20 cellular contexts compared by ENCODE assay signal in the genomic region with DNA sequence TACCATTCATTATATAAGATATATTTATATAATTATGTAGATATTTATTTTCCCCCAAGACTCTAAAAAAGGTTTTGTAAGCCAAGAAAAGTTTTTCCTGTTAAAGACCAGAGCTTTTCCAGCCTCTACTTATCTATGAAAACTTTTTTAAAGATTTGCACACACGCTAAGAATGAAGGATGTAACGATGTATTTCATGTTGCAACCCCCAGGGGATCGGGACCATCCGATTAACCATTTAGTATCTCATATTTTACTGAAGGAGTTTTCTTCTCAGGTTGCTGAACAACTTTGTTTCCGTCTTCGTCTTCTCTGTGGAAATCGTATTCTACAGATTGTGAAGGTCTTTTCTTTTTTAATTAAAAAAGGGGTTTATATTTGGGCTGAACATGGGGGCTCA.
A peak's percentile ranks its signal among the peaks of the same experiment; 100 is the strongest.
DNase-seq lines count a peak whose midpoint lies in the region; ATAC-seq and TF ChIP-seq lines count a peak whose summit lies in the region.
"Had no signal": no experiment of that assay in that cellular context is flagged by ENCODE, and none has a peak within 500 bp of the region (broad histone marks: within the 10 kb centered on the region; RNA-seq: fewer than 3 reads in every experiment).

No MANE protein-coding gene starts in this region.

- POLR2A ChIA-PET in SK-N-SH (lab: Yijun Ruan, JAX) = no interaction called here

- CTCF ChIA-PET in SK-N-SH (lab: Yijun Ruan, JAX) = no interaction called here

- no peak overlapping the region for H2AFZ ChIP-seq in SK-N-SH (ENCODE audit: low read depth)

- H3K36me3 ChIP-seq in SK-N-SH (replicated peaks in 1 of 2; ENCODE audit: control insufficient read depth in 1 of 2, insufficient read depth in 2 of 2, low read length in 1 of 2) = peaks cover 0 to 10% of the 10 kb centered on the region in 2 experiments
- no peaks in the 10 kb centered on the region for H3K36me3 ChIP-seq in ascending aorta
- H3K36me3 ChIP-seq in subcutaneous abdominal adipose tissue (ENCODE audit: control insufficient read depth in 5 of 5, insufficient read depth in 5 of 5, low read length in 5 of 5) = no peaks in the 10 kb centered on the region
- H3K36me3 ChIP-seq in colonic mucosa = no peaks in the 10 kb centered on the region
- H3K36me3 ChIP-seq: right lobe of liver, transverse colon had no signal

- peaks cover 34% of the 10 kb centered on the region for H3F3A ChIP-seq in SK-N-SH (replicated peaks; ENCODE audit: insufficient read depth)

- H3K9me2 ChIP-seq in SK-N-SH = no peaks in the 10 kb centered on the region

- ATAC-seq in SK-N-SH treated with all-trans-retinoic acid at 6 μM for 48 hours = no peak
- no peak for ATAC-seq in GM21786 (IDR thresholded peaks at IDR 0.05; ENCODE audit: unreplicated experiment)
- ATAC-seq: effector memory CD8-positive, alpha-beta T cell; left lobe of liver; T-cell had no signal

- peaks cover 0 to 20% of the 10 kb centered on the region in 2 experiments; a peak in 2 of 4 replicates for H3K4me1 ChIP-seq in SK-N-SH (ENCODE audit: control insufficient read depth in 1 of 2, insufficient read depth in 2 of 2, low read depth in 1 of 2, low read length in 1 of 2)
- peaks cover 0 to 15% of the 10 kb centered on the region in 2 donors for H3K4me1 ChIP-seq in ascending aorta
- peaks cover 0 to 6% (median 3%) of the 10 kb centered on the region in 5 donors for H3K4me1 ChIP-seq in subcutaneous abdominal adipose tissue (ENCODE audit: control insufficient read depth in 5 of 5, insufficient read depth in 5 of 5, low read length in 5 of 5)
- H3K4me1 ChIP-seq in colonic mucosa = no peaks in the 10 kb centered on the region
- H3K4me1 ChIP-seq: right lobe of liver had no signal

- no peak for TF ChIP-seq RAD21 in SK-N-SH (IDR thresholded peaks at IDR 0.05; ENCODE audit: low read length)

- peak; percentile 24; the same call in 1 of the 2 replicates for TF ChIP-seq CTCF in SK-N-SH (IDR thresholded peaks at IDR 0.05)
- TF ChIP-seq CTCF in ascending aorta (IDR thresholded peaks at IDR 0.05) = no peak
- TF ChIP-seq CTCF in fibroblast of pulmonary artery (IDR thresholded peaks at IDR 0.05; ENCODE audit: low read length, missing control alignments) = peak; percentile 8
- no peak for TF ChIP-seq CTCF in colonic mucosa (IDR thresholded peaks at IDR 0.05)

- no peak for TF ChIP-seq EP300 in SK-N-SH (IDR thresholded peaks at IDR 0.05; ENCODE audit: borderline replicate concordance in 1 of 2, low read depth in 1 of 2, low read length in 1 of 2)

- H3K4me3 ChIP-seq in SK-N-SH (ENCODE audit: low read depth in 2 of 2, low read length in 1 of 2) = peak overlapping the region; percentile 46 to 85; a peak in 3 of 4 replicates
- peak overlapping the region; percentile 31 for H3K4me3 ChIP-seq in ascending aorta
- peak overlapping the region; percentile 54 for H3K4me3 ChIP-seq in fibroblast of pulmonary artery (replicated peaks; ENCODE audit: low read depth, low read length)
- peak overlapping the region; percentile 0 to 61 (median 33) for H3K4me3 ChIP-seq in subcutaneous abdominal adipose tissue (ENCODE audit: low read depth in 1 of 5, low read length in 5 of 5)
- no peak overlapping the region for H3K4me3 ChIP-seq in colonic mucosa
- H3K4me3 ChIP-seq: right lobe of liver, transverse colon had no signal

- H3K9me3 ChIP-seq in SK-N-SH (no peaks in the 10 kb centered on the region), ascending aorta (no peaks in the 10 kb centered on the region), subcutaneous abdominal adipose tissue (ENCODE audit: control insufficient read depth in 5 of 5, low read length in 5 of 5) (no peaks in the 10 kb centered on the region), colonic mucosa (no peaks in the 10 kb centered on the region)
- H3K9me3 ChIP-seq: right lobe of liver, transverse colon had no signal

- H3K4me2 ChIP-seq in SK-N-SH = peak overlapping the region; percentile 88

- no peaks in the 10 kb centered on the region for H3K27me3 ChIP-seq in SK-N-SH (ENCODE audit: insufficient read depth)
- H3K27me3 ChIP-seq in ascending aorta = no peaks in the 10 kb centered on the region
- H3K27me3 ChIP-seq in subcutaneous abdominal adipose tissue (ENCODE audit: control insufficient read depth in 5 of 5, insufficient read depth in 4 of 5, low read length in 5 of 5) = peaks cover 0 to 6% (median 3%) of the 10 kb centered on the region in 5 donors
- H3K27me3 ChIP-seq in colonic mucosa = no peaks in the 10 kb centered on the region
- H3K27me3 ChIP-seq: right lobe of liver, transverse colon had no signal

- 0 out of 2 replicates have a peak, but pooled peaks cover 4% of the 10 kb centered on the region for H4K20me1 ChIP-seq in SK-N-SH (ENCODE audit: insufficient read depth)

- DNase-seq in SK-N-SH (no peak), ascending aorta (ENCODE audit: low spot score in 2 of 2) (no peak), fibroblast of pulmonary artery (ENCODE audit: low read depth) (peak; percentile 60), colonic mucosa (no peak), mesenteric fat pad (ENCODE audit: low spot score) (no peak)
- DNase-seq: activated CD4-positive, alpha-beta T cell treated with anti-CD3 and anti-CD28 coated beads, Interleukin-2, amount 10 ng/mL, durations not matched to agents 24 days and 14 days; effector memory CD8-positive, alpha-beta T cell; Karpas-422; NCI-H1092; NCI-H524 treated with DMSO at 0.1 percent for 48 hours; right lobe of liver; stimulated activated naive CD4-positive, alpha-beta T cell; T-cell; transverse colon had no signal

- WGBS in SK-N-SH (ENCODE audit: low lambda C conversion rate) = 17% methylated on average over 7 of the region's 7 CpGs

- peak overlapping the region; percentile 84 to 99; a peak in 3 of 4 replicates for H3K27ac ChIP-seq in SK-N-SH (ENCODE audit: low read depth in 2 of 2, low read length in 1 of 2)
- H3K27ac ChIP-seq in ascending aorta = peak overlapping the region; percentile 22 to 65
- no peak overlapping the region for H3K27ac ChIP-seq in subcutaneous abdominal adipose tissue (ENCODE audit: low read depth, low read length)
- H3K27ac ChIP-seq in colonic mucosa = no peak overlapping the region
- H3K27ac ChIP-seq: 22Rv1, C4-2B, right lobe of liver had no signal

- intact Hi-C loops in ascending aorta (cut with DNase I) (loop anchor here (5.0 kb wide), 1 partner anchor 70 kb away; the partner anchor contains the start of gene SASH1), colonic mucosa (cut with DNase I) (no loop called here)

- peaks cover 63% of the 10 kb centered on the region for H3K79me2 ChIP-seq in SK-N-SH (ENCODE audit: insufficient read depth)

- H3K9ac ChIP-seq in SK-N-SH (peak overlapping the region; percentile 90), subcutaneous abdominal adipose tissue (ENCODE audit: low read length in 5 of 5) (no peak overlapping the region), colonic mucosa (ENCODE audit: low read depth in 2 of 2, low read length in 2 of 2) (no peak overlapping the region)

TF ChIP-seq in SK-N-SH, 30 proteins besides CTCF, POLR2A, EP300 and RAD21 (continues in another document):
- TF ChIP-seq MEF2A (IDR thresholded peaks at IDR 0.05; ENCODE audit: borderline replicate concordance, low read depth) (no peak), MXI1 (IDR thresholded peaks at IDR 0.05; ENCODE audit: low read depth, low read length) (no peak), SMC3 (IDR thresholded peaks at IDR 0.05; ENCODE audit: low read depth, low read length) (no peak), JUND (IDR thresholded peaks at IDR 0.05) (no peak)
- TF ChIP-seq, protein P1, sequence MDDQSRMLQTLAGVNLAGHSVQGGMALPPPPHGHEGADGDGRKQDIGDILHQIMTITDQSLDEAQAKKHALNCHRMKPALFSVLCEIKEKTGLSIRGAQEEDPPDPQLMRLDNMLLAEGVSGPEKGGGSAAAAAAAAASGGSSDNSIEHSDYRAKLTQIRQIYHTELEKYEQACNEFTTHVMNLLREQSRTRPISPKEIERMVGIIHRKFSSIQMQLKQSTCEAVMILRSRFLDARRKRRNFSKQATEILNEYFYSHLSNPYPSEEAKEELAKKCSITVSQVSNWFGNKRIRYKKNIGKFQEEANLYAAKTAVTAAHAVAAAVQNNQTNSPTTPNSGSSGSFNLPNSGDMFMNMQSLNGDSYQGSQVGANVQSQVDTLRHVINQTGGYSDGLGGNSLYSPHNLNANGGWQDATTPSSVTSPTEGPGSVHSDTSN (IDR thresholded peaks at IDR 0.05) = no peak

TF ChIP-seq in SK-N-SH treated with all-trans-retinoic acid at 6 μM for 48 hours, 23 proteins besides CTCF, POLR2A, EP300 and RAD21 (continues in another document):
- no peak for TF ChIP-seq PPARA (CRISPR knock-in tag; IDR thresholded peaks at IDR 0.05; ENCODE audit: borderline replicate concordance)
- no peak for TF ChIP-seq SNAI2 (CRISPR knock-in tag; IDR thresholded peaks at IDR 0.05)
- TF ChIP-seq, protein P2, sequence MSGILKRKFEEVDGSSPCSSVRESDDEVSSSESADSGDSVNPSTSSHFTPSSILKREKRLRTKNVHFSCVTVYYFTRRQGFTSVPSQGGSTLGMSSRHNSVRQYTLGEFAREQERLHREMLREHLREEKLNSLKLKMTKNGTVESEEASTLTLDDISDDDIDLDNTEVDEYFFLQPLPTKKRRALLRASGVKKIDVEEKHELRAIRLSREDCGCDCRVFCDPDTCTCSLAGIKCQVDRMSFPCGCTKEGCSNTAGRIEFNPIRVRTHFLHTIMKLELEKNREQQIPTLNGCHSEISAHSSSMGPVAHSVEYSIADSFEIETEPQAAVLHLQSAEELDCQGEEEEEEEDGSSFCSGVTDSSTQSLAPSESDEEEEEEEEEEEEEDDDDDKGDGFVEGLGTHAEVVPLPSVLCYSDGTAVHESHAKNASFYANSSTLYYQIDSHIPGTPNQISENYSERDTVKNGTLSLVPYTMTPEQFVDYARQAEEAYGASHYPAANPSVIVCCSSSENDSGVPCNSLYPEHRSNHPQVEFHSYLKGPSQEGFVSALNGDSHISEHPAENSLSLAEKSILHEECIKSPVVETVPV (CRISPR knock-in tag; IDR thresholded peaks at IDR 0.05) = no peak
- no peak for TF ChIP-seq CSDC2 (CRISPR knock-in tag; IDR thresholded peaks at IDR 0.05)
- TF ChIP-seq GLIS3 (CRISPR knock-in tag; IDR thresholded peaks at IDR 0.05) = no peak
- TF ChIP-seq TCF4 (CRISPR knock-in tag; IDR thresholded peaks at IDR 0.05; ENCODE audit: borderline replicate concordance) = no peak
- no peak for TF ChIP-seq ZFP3 (CRISPR knock-in tag; IDR thresholded peaks at IDR 0.05)
- no peak for TF ChIP-seq ZFP30 (CRISPR knock-in tag; IDR thresholded peaks at IDR 0.05)

Comparison
In these comparisons a context has a peak if more than half of its experiments do, and no peak if none do; other contexts are left out.
1. H3K27ac ChIP-seq: peak in SK-N-SH (2 of 2) and ascending aorta (2 of 2); none in subcutaneous abdominal adipose tissue (single experiment) and colonic mucosa (single experiment).
2. CTCF ChIP-seq: peak in SK-N-SH (single experiment) and fibroblast of pulmonary artery (single experiment); none in ascending aorta (0 of 3) and colonic mucosa (single experiment).